In the genomic region with DNA sequence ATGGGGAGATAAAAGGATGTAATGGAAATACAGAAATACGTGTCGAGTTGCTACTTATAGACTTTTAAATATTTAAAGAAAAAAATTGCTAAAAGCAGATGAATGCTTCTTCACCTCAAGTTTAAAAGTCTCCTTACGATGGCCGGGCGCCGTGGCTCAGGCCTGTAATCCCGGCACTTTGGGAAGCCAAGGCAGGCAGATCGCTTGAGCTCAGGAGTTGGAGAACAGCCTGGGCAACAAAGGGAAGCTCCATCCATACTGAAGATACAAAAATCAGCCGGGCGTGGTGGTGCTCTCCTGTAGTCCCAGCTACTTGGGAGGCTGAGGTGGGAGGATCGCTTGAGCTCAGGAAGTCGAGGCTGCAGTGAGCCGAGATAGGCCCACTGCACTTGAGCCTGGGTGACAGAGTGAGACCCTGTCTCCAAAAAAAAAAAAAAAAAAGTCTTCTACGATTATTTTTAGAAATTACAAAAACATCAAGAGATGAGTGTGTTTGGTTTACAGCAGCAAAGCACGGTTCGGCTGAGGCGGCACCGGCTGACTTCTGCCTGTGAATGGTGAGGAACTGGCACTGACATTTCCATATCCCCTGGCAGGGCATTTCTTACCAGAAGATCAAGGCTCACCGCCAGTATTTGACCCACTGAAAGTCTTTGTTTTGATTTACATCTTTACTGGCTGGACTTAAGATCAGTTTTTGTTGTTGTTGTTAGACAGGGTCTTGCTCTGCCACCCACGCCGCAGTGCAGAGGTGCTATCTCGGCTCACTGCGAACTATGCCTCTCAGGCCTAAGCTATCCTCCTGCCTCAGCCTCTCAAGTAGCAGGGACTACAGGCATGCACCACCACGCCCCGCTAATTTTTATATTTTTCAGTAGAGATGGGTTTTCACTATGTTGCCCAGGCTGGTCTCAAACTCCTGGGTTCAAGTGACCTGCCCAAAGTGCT, we compare ENCODE assay signal across 8 cellular contexts. TPM values are rescaled to one million over a fixed set of nuclear protein-coding genes. Genes with fewer than 3 reads are reported as not detected.
A peak's percentile ranks its signal among the peaks of the same experiment; 100 is the strongest.
DNase-seq lines count a peak whose midpoint lies in the region; TF ChIP-seq lines count a peak whose summit lies in the region.

No MANE protein-coding gene starts in this region.

- H3K27me3 Mint-ChIP-seq in activated CD4-positive, alpha-beta T cell treated with anti-CD3 and anti-CD28 coated beads, Interleukin-2, amount 10 ng/mL, durations not matched to agents 24 days and 14 days = peaks cover 12% of the 10 kb centered on the region
- peaks cover 10% of the 10 kb centered on the region for H3K27me3 Mint-ChIP-seq in activated CD4-positive, alpha-beta memory T cell treated with anti-CD3 and anti-CD28 coated beads for 36 hours

- DNase-seq in activated CD4-positive, alpha-beta T cell treated with anti-CD3 and anti-CD28 coated beads, Interleukin-2, amount 10 ng/mL, durations not matched to agents 24 days and 14 days = no peak
- DNase-seq in activated CD4-positive, alpha-beta T cell treated with anti-CD3 and anti-CD28 coated beads, Interleukin-2, amount 50 U/mL, for 1 hour = no peak
- no peak for DNase-seq in activated CD4-positive, alpha-beta memory T cell treated with anti-CD3 and anti-CD28 coated beads for 36 hours
- DNase-seq in hepatocyte (ENCODE audit: low spot score) (no peak), stomach (no peak), DMS114 treated with DMSO at 0.1 percent for 48 hours (lab: John Stamatoyannopoulos, UW; ENCODE audit: unreplicated experiment) (no peak), GM10266 (ENCODE audit: extremely low spot score) (no peak), amygdala (lab: John Stamatoyannopoulos, UW) (no peak)

- no peaks in the 10 kb centered on the region for H3K9me3 ChIP-seq in hepatocyte (ENCODE audit: low read depth)
- H3K9me3 ChIP-seq in stomach = no peaks in the 10 kb centered on the region

- TF ChIP-seq CTCF in hepatocyte (IDR thresholded peaks at IDR 0.05; ENCODE audit: poor library complexity) = no peak
- TF ChIP-seq CTCF in stomach (IDR thresholded peaks at IDR 0.05) = no peak
- TF ChIP-seq CTCF in GM10266 (IDR thresholded peaks at IDR 0.05; ENCODE audit: control insufficient read depth, insufficient read depth, low read depth, missing control alignments) = no peak

- H3K27me3 ChIP-seq in hepatocyte (peaks cover 8% of the 10 kb centered on the region), stomach (peaks cover 0 to 41% (median 13%) of the 10 kb centered on the region in 3 donors)

- intact Hi-C loops in activated CD4-positive, alpha-beta T cell treated with anti-CD3 and anti-CD28 coated beads, Interleukin-2, amount 10 ng/mL, durations not matched to agents 24 days and 14 days (cut with micrococcal nuclease) = loop anchor here (1.0 to 5.0 kb wide), 4 partner anchors 11 to 428 kb away; partner anchors contain the start of genes CLBA1 and TEX22
- intact Hi-C loops in activated CD4-positive, alpha-beta memory T cell treated with anti-CD3 and anti-CD28 coated beads for 36 hours (cut with micrococcal nuclease) = loop anchor here (2.0 to 5.0 kb wide), 2 partner anchors 17 to 77 kb away; partner anchors contain the start of genes TEDC1 and TEX22
- intact Hi-C loops in stomach (cut with DNase I; ENCODE audit: low total_unique reads) = no loop called here

- no peaks in the 10 kb centered on the region for H3K9me2 ChIP-seq in hepatocyte (replicated peaks; ENCODE audit: insufficient read depth)

- peaks cover 11% of the 10 kb centered on the region for H3K4me1 Mint-ChIP-seq in activated CD4-positive, alpha-beta T cell treated with anti-CD3 and anti-CD28 coated beads, Interleukin-2, amount 10 ng/mL, durations not matched to agents 24 days and 14 days
- peaks cover 12% of the 10 kb centered on the region for H3K4me1 Mint-ChIP-seq in activated CD4-positive, alpha-beta memory T cell treated with anti-CD3 and anti-CD28 coated beads for 36 hours (ENCODE audit: low read depth)

- peak overlapping the region; percentile 78 for H3K4me2 ChIP-seq in hepatocyte

- H3K9me3 Mint-ChIP-seq in activated CD4-positive, alpha-beta T cell treated with anti-CD3 and anti-CD28 coated beads, Interleukin-2, amount 10 ng/mL, durations not matched to agents 24 days and 14 days = no peaks in the 10 kb centered on the region
- H3K9me3 Mint-ChIP-seq in activated CD4-positive, alpha-beta memory T cell treated with anti-CD3 and anti-CD28 coated beads for 36 hours = no peaks in the 10 kb centered on the region

- WGBS in hepatocyte (ENCODE audit: low lambda C conversion rate, missing lambda C conversion rate) = 95% methylated on average over 25 of the region's 25 CpGs
- 86 to 93% (median 92%) methylated on average over 25 of the region's 25 CpGs for WGBS in stomach, 5 donors

- no peak overlapping the region for H3K27ac Mint-ChIP-seq in activated CD4-positive, alpha-beta T cell treated with anti-CD3 and anti-CD28 coated beads, Interleukin-2, amount 10 ng/mL, durations not matched to agents 24 days and 14 days
- no peak overlapping the region for H3K27ac Mint-ChIP-seq in activated CD4-positive, alpha-beta memory T cell treated with anti-CD3 and anti-CD28 coated beads for 36 hours

- TF ChIP-seq EP300 in stomach (IDR thresholded peaks at IDR 0.05) = no peak

- peaks cover 13% of the 10 kb centered on the region for H3K79me2 ChIP-seq in hepatocyte

- H3K4me3 ChIP-seq in hepatocyte (peak overlapping the region; percentile 49), stomach (peak overlapping the region; percentile 50 to 56 (median 53))

- peak overlapping the region; percentile 46 for H2AFZ ChIP-seq in hepatocyte

- no peaks in the 10 kb centered on the region for H4K20me1 ChIP-seq in hepatocyte (ENCODE audit: insufficient read depth, poor library complexity, severe bottlenecking)

- H3K36me3 Mint-ChIP-seq in activated CD4-positive, alpha-beta T cell treated with anti-CD3 and anti-CD28 coated beads, Interleukin-2, amount 10 ng/mL, durations not matched to agents 24 days and 14 days (ENCODE audit: low read depth) = peaks cover under 1% of the 10 kb centered on the region
- no peaks in the 10 kb centered on the region for H3K36me3 Mint-ChIP-seq in activated CD4-positive, alpha-beta memory T cell treated with anti-CD3 and anti-CD28 coated beads for 36 hours

- H3K4me1 ChIP-seq in hepatocyte (ENCODE audit: insufficient read depth) = peaks cover 22% of the 10 kb centered on the region
- H3K4me1 ChIP-seq in stomach = peaks cover 28 to 47% (median 45%) of the 10 kb centered on the region in 4 donors

- no peak overlapping the region for H3K27ac ChIP-seq in hepatocyte
- peak overlapping the region in 1 of 5 donors; percentile 73 for H3K27ac ChIP-seq in stomach

- CTCF ChIA-PET in activated CD4-positive, alpha-beta memory T cell treated with anti-CD3 and anti-CD28 coated beads for 36 hours (lab: Charles Lee) = interaction anchor here (0.6 to 2.7 kb wide), 5 partner anchors 12 to 65 kb away, joined by 3 to 13 read pairs (median 3); no protein-coding TSS in a partner anchor

- no peak for TF ChIP-seq POLR2A in stomach (IDR thresholded peaks at IDR 0.05)

- no peaks in the 10 kb centered on the region for H3K36me3 ChIP-seq in hepatocyte (replicated peaks; ENCODE audit: insufficient read depth, low read depth)
- no peaks in the 10 kb centered on the region for H3K36me3 ChIP-seq in stomach

- POLR2A ChIA-PET in activated CD4-positive, alpha-beta memory T cell treated with anti-CD3 and anti-CD28 coated beads for 36 hours (lab: Charles Lee) = no interaction called here

- H3K4me3 Mint-ChIP-seq in activated CD4-positive, alpha-beta T cell treated with anti-CD3 and anti-CD28 coated beads, Interleukin-2, amount 10 ng/mL, durations not matched to agents 24 days and 14 days = peak overlapping the region; percentile 68
- peak overlapping the region; percentile 60 for H3K4me3 Mint-ChIP-seq in activated CD4-positive, alpha-beta memory T cell treated with anti-CD3 and anti-CD28 coated beads for 36 hours

RNA-seq across cellular contexts. Expression of gene MTA1, which starts 3.9 kb away (rescaled TPM):
- total RNA-seq in activated CD4-positive, alpha-beta T cell treated with anti-CD3 and anti-CD28 coated beads, Interleukin-2, amount 10 ng/mL, durations not matched to agents 24 days and 14 days = 187 and 192 TPM in 2 replicates
- 100 to 1,000 TPM; 107 to 109 TPM for total RNA-seq in activated CD4-positive, alpha-beta memory T cell treated with anti-CD3 and anti-CD28 coated beads for 36 hours
- total RNA-seq in hepatocyte = 33.3 and 48.1 TPM in 2 replicates
- polyA plus RNA-seq in hepatocyte = 52.7 and 72.4 TPM in 2 replicates
- total RNA-seq in stomach = 100 to 1,000 TPM in 2 of 5 donors, 10 to 100 TPM in 3; 49.8 to 183 (median 85.5) TPM
- polyA plus RNA-seq in stomach = 10 to 100 TPM; 24.9 to 57.1 (median 40.3) TPM

RNA-seq across cellular contexts. Expression of gene TEX22, which starts 17.4 kb away (rescaled TPM):
- total RNA-seq in activated CD4-positive, alpha-beta T cell treated with anti-CD3 and anti-CD28 coated beads, Interleukin-2, amount 10 ng/mL, durations not matched to agents 24 days and 14 days = 5.7 and 6.4 TPM in 2 replicates
- total RNA-seq in activated CD4-positive, alpha-beta memory T cell treated with anti-CD3 and anti-CD28 coated beads for 36 hours = under 1 TPM; 0.83 to 0.90 TPM
- total RNA-seq in hepatocyte = 0.52 TPM in 1 of 2 replicates, not detected in the other
- polyA plus RNA-seq in hepatocyte = 0.76 and 1.2 TPM in 2 replicates
- total RNA-seq in stomach = under 1 TPM in 1 of 5 donors, not detected in 4; 0.18 TPM
- under 1 TPM in 1 of 3 donors, not detected in 2; 0.35 TPM for polyA plus RNA-seq in stomach

RNA-seq across cellular contexts. Expression of gene CRIP2, which starts 58.9 kb away (rescaled TPM):
- total RNA-seq in activated CD4-positive, alpha-beta T cell treated with anti-CD3 and anti-CD28 coated beads, Interleukin-2, amount 10 ng/mL, durations not matched to agents 24 days and 14 days = 0.37 and 0.43 TPM in 2 replicates
- total RNA-seq in activated CD4-positive, alpha-beta memory T cell treated with anti-CD3 and anti-CD28 coated beads for 36 hours = 1 to 10 TPM; 2.7 to 2.8 TPM
- 8.3 and 11.3 TPM in 2 replicates for total RNA-seq in hepatocyte
- polyA plus RNA-seq in hepatocyte = 29.1 and 45.6 TPM in 2 replicates
- 100 to 1,000 TPM in 1 of 5 donors, 10 to 100 TPM in 4; 36.0 to 135 (median 72.7) TPM for total RNA-seq in stomach
- polyA plus RNA-seq in stomach = 100 to 1,000 TPM in 1 of 3 donors, 10 to 100 TPM in 2; 68.5 to 127 (median 94.7) TPM
